ENCODE assay signal across 7 cellular contexts in the genomic region with DNA sequence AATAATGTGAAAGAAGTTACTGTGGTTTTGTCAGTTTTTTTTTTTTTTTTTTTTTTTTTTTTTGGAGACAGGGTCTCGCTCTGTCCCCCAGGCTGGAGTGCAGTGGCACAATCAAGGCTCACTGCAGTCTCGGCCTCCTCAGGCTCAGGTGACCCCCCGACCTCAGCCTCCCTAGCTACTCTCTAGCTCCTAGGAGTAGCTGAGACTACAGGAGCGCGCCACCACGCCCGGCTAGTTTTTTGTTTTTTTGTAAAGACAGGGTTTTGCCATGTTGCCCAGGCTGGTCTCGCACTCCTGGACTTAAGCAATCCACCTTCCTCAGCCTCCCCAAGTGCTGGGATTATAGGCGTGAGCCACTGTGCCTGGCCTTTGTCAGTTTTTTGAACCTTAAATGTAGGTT. TPM values are rescaled to one million over a fixed set of nuclear protein-coding genes. Genes with fewer than 3 reads are reported as not detected.
A peak's percentile ranks its signal among the peaks of the same experiment; 100 is the strongest.
DNase-seq lines count a peak whose midpoint lies in the region; FAIRE-seq and TF ChIP-seq lines count a peak whose summit lies in the region.
"Not testable (repeated sequence)": the region's sequence is repeated elsewhere in the genome, so short reads cannot be mapped to it uniquely, and the experiment has no call there.

No MANE protein-coding gene starts in this region.

- not testable (repeated sequence) for H3K9me1 ChIP-seq in endothelial cell of umbilical vein (replicated peaks; ENCODE audit: control insufficient read depth, extremely low read depth, insufficient read depth, low read length)

- dilution Hi-C loops in endothelial cell of umbilical vein (cut with MboI; ENCODE audit: extremely low pct_ligation_motif_present, low sequenced_read_pairs) = not testable (repeated sequence)

- not testable (repeated sequence) for BruUV-seq in endothelial cell of umbilical vein (replicated peaks; lab: Mats Ljungman, UMichigan)

- H3K4me2 ChIP-seq in SU-DHL-6 (ENCODE audit: low read depth, low read length, poor library complexity, severe bottlenecking) (peak overlapping the region; percentile 98), endothelial cell of umbilical vein (ENCODE audit: insufficient read depth, low read length) (peak overlapping the region; percentile 96), hepatocyte (peak overlapping the region; percentile 77)

- not testable (repeated sequence) for TF ChIP-seq POLR2A in endothelial cell of umbilical vein (IDR thresholded peaks at IDR 0.05; ENCODE audit: low read depth, low read length)

- peaks cover 30% of the 10 kb centered on the region for H3K4me1 Mint-ChIP-seq in neural crest cell
- peaks cover 51% of the 10 kb centered on the region for H3K4me1 Mint-ChIP-seq in stimulated activated naive CD8-positive, alpha-beta T cell treated with anti-CD3 and anti-CD28 coated beads, Interleukin-15, Interleukin-2, amounts not matched to agents 100 ng/mL and 50 ng/mL, for 24 hours (ENCODE audit: low read depth)

- H3K79me2 ChIP-seq in SU-DHL-6 (ENCODE audit: insufficient read depth, low read length) (peaks cover 74% of the 10 kb centered on the region), endothelial cell of umbilical vein (ENCODE audit: control insufficient read depth, insufficient read depth, low read length) (peaks cover 75% of the 10 kb centered on the region), hepatocyte (peaks cover 72% of the 10 kb centered on the region)

- POLR2A ChIA-PET in endothelial cell of umbilical vein (lab: Charles Lee) = not testable (repeated sequence)

- H3K4me1 ChIP-seq in endothelial cell of umbilical vein (ENCODE audit: control insufficient read depth, extremely low read depth, insufficient read depth, low read length) = peaks cover 22% of the 10 kb centered on the region
- H3K4me1 ChIP-seq in hepatocyte (ENCODE audit: insufficient read depth) = not testable (repeated sequence)

- not testable (repeated sequence) for H3K9me3 ChIP-seq in SU-DHL-6 (ENCODE audit: insufficient read depth, low read length); endothelial cell of umbilical vein (replicated peaks; ENCODE audit: control insufficient read depth, insufficient read depth, low read length); hepatocyte (ENCODE audit: low read depth)

- H4K20me1 ChIP-seq in SU-DHL-6 (ENCODE audit: low read depth, low read length) = peaks cover 16% of the 10 kb centered on the region
- H4K20me1 ChIP-seq in endothelial cell of umbilical vein (replicated peaks; ENCODE audit: control insufficient read depth, extremely low read depth, insufficient read depth, low read length) = not testable (repeated sequence)
- peaks cover 55% of the 10 kb centered on the region for H4K20me1 ChIP-seq in hepatocyte (ENCODE audit: insufficient read depth, poor library complexity, severe bottlenecking)

- not testable (repeated sequence) for H3K9me3 Mint-ChIP-seq in neural crest cell; stimulated activated naive CD8-positive, alpha-beta T cell treated with anti-CD3 and anti-CD28 coated beads, Interleukin-15, Interleukin-2, amounts not matched to agents 100 ng/mL and 50 ng/mL, for 24 hours

- not testable (repeated sequence) for H3K36me3 ChIP-seq in SU-DHL-6 (ENCODE audit: low read length); endothelial cell of umbilical vein (ENCODE audit: control insufficient read depth in 2 of 2, extremely low read depth in 1 of 2, insufficient read depth in 2 of 2, low read length in 2 of 2); hepatocyte (replicated peaks; ENCODE audit: insufficient read depth, low read depth)

- H3K9me2 ChIP-seq in SU-DHL-6 (replicated peaks; ENCODE audit: insufficient read depth, low read length); hepatocyte (replicated peaks; ENCODE audit: insufficient read depth): not testable (repeated sequence)

- FAIRE-seq in endothelial cell of umbilical vein (lab: Jason Lieb, UNC) = not testable (repeated sequence)

- H3K36me3 Mint-ChIP-seq in neural crest cell (ENCODE audit: low read depth) = not testable (repeated sequence)
- peaks cover 23% of the 10 kb centered on the region for H3K36me3 Mint-ChIP-seq in stimulated activated naive CD8-positive, alpha-beta T cell treated with anti-CD3 and anti-CD28 coated beads, Interleukin-15, Interleukin-2, amounts not matched to agents 100 ng/mL and 50 ng/mL, for 24 hours (ENCODE audit: low read depth)

- intact Hi-C loops in endothelial cell of umbilical vein (cut with micrococcal nuclease) = loop anchor here (2.0 kb wide), 1 partner anchor 355 kb away; the partner anchor contains the start of gene DPP8

- not testable (repeated sequence) for DNase-seq in LNCaP clone FGC (ENCODE audit: low read depth); endothelial cell of umbilical vein (ENCODE audit: low read depth, low spot score); hepatocyte (ENCODE audit: low spot score); neural crest cell (ENCODE audit: low read depth, low spot score)

- H3K27me3 ChIP-seq in SU-DHL-6 (ENCODE audit: low read length); endothelial cell of umbilical vein (ENCODE audit: control insufficient read depth in 2 of 2, insufficient read depth in 2 of 2, low read length in 2 of 2); hepatocyte: not testable (repeated sequence)

- H3K27ac ChIP-seq in SU-DHL-6 (ENCODE audit: low read depth, low read length); endothelial cell of umbilical vein (ENCODE audit: insufficient read depth, low read depth, low read length): not testable (repeated sequence)
- peak overlapping the region; percentile 96 for H3K27ac ChIP-seq in hepatocyte

- H2AFZ ChIP-seq in SU-DHL-6 (ENCODE audit: low read depth, low read length, severe bottlenecking); endothelial cell of umbilical vein (ENCODE audit: low read depth, low read length); hepatocyte: not testable (repeated sequence)

- H3K27ac Mint-ChIP-seq in neural crest cell (ENCODE audit: unreplicated experiment); stimulated activated naive CD8-positive, alpha-beta T cell treated with anti-CD3 and anti-CD28 coated beads, Interleukin-15, Interleukin-2, amounts not matched to agents 100 ng/mL and 50 ng/mL, for 24 hours: not testable (repeated sequence)

- peak overlapping the region; percentile 16 for H3K4me3 ChIP-seq in GM08714 (ENCODE audit: low read length)
- peak overlapping the region; percentile 80 for H3K4me3 ChIP-seq in LNCaP clone FGC (ENCODE audit: low read depth, low read length)
- not testable (repeated sequence) for H3K4me3 ChIP-seq in SU-DHL-6 (ENCODE audit: insufficient read depth, low read length, poor library complexity, severe bottlenecking); hepatocyte
- peak overlapping the region in 2 of 3 experiments; percentile 2 to 81 for H3K4me3 ChIP-seq in endothelial cell of umbilical vein (replicated peaks in 1 of 3; ENCODE audit: insufficient read depth in 1 of 3, low read depth in 1 of 3, low read length in 3 of 3)

- peaks cover 14% of the 10 kb centered on the region for H3K27me3 Mint-ChIP-seq in neural crest cell (ENCODE audit: low read depth)
- H3K27me3 Mint-ChIP-seq in stimulated activated naive CD8-positive, alpha-beta T cell treated with anti-CD3 and anti-CD28 coated beads, Interleukin-15, Interleukin-2, amounts not matched to agents 100 ng/mL and 50 ng/mL, for 24 hours = not testable (repeated sequence)

- H3K4me3 Mint-ChIP-seq in neural crest cell = peak overlapping the region; percentile 57
- H3K4me3 Mint-ChIP-seq in stimulated activated naive CD8-positive, alpha-beta T cell treated with anti-CD3 and anti-CD28 coated beads, Interleukin-15, Interleukin-2, amounts not matched to agents 100 ng/mL and 50 ng/mL, for 24 hours = peak overlapping the region; percentile 13

- 89% methylated on average over 9 of the region's 9 CpGs for WGBS in hepatocyte (ENCODE audit: low lambda C conversion rate, missing lambda C conversion rate)

- H3K9ac ChIP-seq in SU-DHL-6 (ENCODE audit: low read length) = not testable (repeated sequence)
- peak overlapping the region; percentile 75 for H3K9ac ChIP-seq in endothelial cell of umbilical vein (replicated peaks; ENCODE audit: extremely low read depth, insufficient read depth, low read length)

- not testable (repeated sequence) for TF ChIP-seq CTCF in LNCaP clone FGC (IDR thresholded peaks at IDR 0.05; ENCODE audit: control insufficient read depth, extremely low read depth, insufficient read depth); SU-DHL-6 (IDR thresholded peaks at IDR 0.05; ENCODE audit: insufficient read depth, low read length, poor library complexity, severe bottlenecking); endothelial cell of umbilical vein (IDR thresholded peaks at IDR 0.05; ENCODE audit: extremely low read depth in 1 of 2, insufficient read depth in 1 of 2, low read depth in 1 of 2, low read length in 2 of 2); hepatocyte (IDR thresholded peaks at IDR 0.05; ENCODE audit: poor library complexity); neural crest cell (conservative IDR thresholded peaks at IDR 0.05)

- H3F3A ChIP-seq in SU-DHL-6 (ENCODE audit: insufficient read depth) = not testable (repeated sequence)

- CTCF ChIA-PET in endothelial cell of umbilical vein (lab: Charles Lee) = interaction anchor here (1.4 kb wide), 1 partner anchor 9 kb away, joined by 8 read pairs; no protein-coding TSS in a partner anchor

RNA-seq across cellular contexts. Expression of gene RAB11A, which starts 2.6 kb away (rescaled TPM):
- 250 and 257 TPM in 2 replicates for total RNA-seq in endothelial cell of umbilical vein
- polyA plus RNA-seq in endothelial cell of umbilical vein = 187 and 239 TPM in 2 replicates
- 442 and 454 TPM in 2 replicates for polyA plus RNA-seq in endothelial cell of umbilical vein (2011; cell fraction: cytosol; rRNA removed)
- 173 and 186 TPM in 2 replicates for polyA plus RNA-seq in endothelial cell of umbilical vein (2011; cell fraction: nucleus; rRNA removed)
- 369 and 484 TPM in 2 replicates for polyA plus RNA-seq in endothelial cell of umbilical vein (2012)
- polyA minus RNA-seq in endothelial cell of umbilical vein = 125 and 152 TPM in 2 replicates
- 64.0 TPM for polyA minus RNA-seq in endothelial cell of umbilical vein (2011; cell fraction: cytosol; rRNA and poly(A)+ RNA removed)
- 31.3 and 45.1 TPM in 2 replicates for polyA minus RNA-seq in endothelial cell of umbilical vein (2011; cell fraction: nucleus; rRNA and poly(A)+ RNA removed)
- total RNA-seq in hepatocyte = 306 and 309 TPM in 2 replicates
- 247 and 248 TPM in 2 replicates for polyA plus RNA-seq in hepatocyte
- 212 and 214 TPM in 2 replicates for total RNA-seq in neural crest cell
